Comparison of ENCODE assay signal across 1 cellular context in the genomic region with DNA sequence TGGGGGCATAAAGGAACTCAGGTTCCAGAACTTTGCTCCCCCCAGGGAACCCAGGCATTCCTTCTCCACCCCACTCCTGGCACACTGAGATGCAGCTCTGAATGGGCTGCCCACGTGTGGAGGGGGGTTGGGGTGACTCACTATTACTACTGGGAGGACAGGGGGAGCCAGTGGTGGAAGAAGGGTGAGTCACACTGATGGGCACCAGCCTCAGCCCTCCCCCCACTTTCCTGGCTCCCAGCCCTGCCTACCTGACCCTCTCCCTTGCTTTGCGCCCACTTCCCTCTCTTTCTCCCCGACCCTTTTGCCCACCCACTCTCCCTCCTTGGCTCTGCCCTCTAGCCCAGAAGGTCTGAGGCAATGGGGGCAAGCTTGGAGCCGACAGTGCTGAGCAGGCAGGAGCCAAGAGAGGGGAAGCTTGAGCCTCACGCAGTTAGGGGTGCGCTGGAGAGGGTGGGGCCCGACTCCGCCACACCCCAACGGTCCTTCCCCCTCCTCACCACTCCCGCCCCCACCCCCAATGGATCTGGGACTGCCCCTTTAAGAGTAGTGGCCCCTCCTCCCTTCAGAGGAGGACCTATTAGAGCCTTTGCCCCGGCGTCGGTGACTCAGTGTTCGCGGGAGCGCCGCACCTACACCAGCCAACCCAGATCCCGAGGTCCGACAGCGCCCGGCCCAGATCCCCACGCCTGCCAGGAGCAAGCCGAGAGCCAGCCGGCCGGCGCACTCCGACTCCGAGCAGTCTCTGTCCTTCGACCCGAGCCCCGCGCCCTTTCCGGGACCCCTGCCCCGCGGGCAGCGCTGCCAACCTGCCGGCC.
TF ChIP-seq lines count a peak whose summit lies in the region.

A gene (plus strand): TSS at position 611 of the 818 bp plus-strand sequence. CDS start 208 bp downstream, outside the sequence.

TF ChIP-seq in HepG2, 621 proteins besides CTCF, POLR2A, EP300 and RAD21 (continued from another document and continues in another):
- TF ChIP-seq, protein P1, sequence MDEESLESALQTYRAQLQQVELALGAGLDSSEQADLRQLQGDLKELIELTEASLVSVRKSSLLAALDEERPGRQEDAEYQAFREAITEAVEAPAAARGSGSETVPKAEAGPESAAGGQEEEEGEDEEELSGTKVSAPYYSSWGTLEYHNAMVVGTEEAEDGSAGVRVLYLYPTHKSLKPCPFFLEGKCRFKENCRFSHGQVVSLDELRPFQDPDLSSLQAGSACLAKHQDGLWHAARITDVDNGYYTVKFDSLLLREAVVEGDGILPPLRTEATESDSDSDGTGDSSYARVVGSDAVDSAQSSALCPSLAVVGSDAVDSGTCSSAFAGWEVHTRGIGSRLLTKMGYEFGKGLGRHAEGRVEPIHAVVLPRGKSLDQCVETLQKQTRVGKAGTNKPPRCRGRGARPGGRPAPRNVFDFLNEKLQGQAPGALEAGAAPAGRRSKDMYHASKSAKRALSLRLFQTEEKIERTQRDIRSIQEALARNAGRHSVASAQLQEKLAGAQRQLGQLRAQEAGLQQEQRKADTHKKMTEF (CRISPR knock-in tag; IDR thresholded peaks at IDR 0.05) = peak; percentile 45; the same call in 1 of the 2 replicates
- TF ChIP-seq HOXD1 (CRISPR knock-in tag; IDR thresholded peaks at IDR 0.05) (no peak), SIX4 (CRISPR knock-in tag; IDR thresholded peaks at IDR 0.05) (no peak), ZNF329 (CRISPR knock-in tag; IDR thresholded peaks at IDR 0.05; ENCODE audit: low read depth) (peak; percentile 80), ZNF550 (CRISPR knock-in tag; IDR thresholded peaks at IDR 0.05; ENCODE audit: borderline replicate concordance) (no peak), ZSCAN20 (CRISPR knock-in tag; IDR thresholded peaks at IDR 0.05; ENCODE audit: borderline replicate concordance) (no peak), POLR2G (IDR thresholded peaks at IDR 0.05; ENCODE audit: low read depth, low read length) (peak; percentile 95), MAZ (IDR thresholded peaks at IDR 0.05; ENCODE audit: borderline replicate concordance, low read depth, low read length) (no peak), MAZ (CRISPR knock-in tag; IDR thresholded peaks at IDR 0.05; ENCODE audit: low read depth) (peak; percentile 70; the same call in 1 of the 2 replicates), JUN (CRISPR knock-in tag; IDR thresholded peaks at IDR 0.05) (peak; percentile 68; the same call in 1 of the 2 replicates), SAFB2 (CRISPR knock-in tag; IDR thresholded peaks at IDR 0.05; ENCODE audit: borderline replicate concordance, low read depth) (peak; percentile 18; the same call in 1 of the 2 replicates), SOX6 (IDR thresholded peaks at IDR 0.05) (no peak), SOX6 (CRISPR knock-in tag; IDR thresholded peaks at IDR 0.05) (peak; percentile 38; the same call in 1 of the 2 replicates), THAP11 (CRISPR knock-in tag; IDR thresholded peaks at IDR 0.05) (peak; percentile 39), AKAP8 (CRISPR knock-in tag; IDR thresholded peaks at IDR 0.05) (no peak), ZNF607 (CRISPR knock-in tag; IDR thresholded peaks at IDR 0.05; ENCODE audit: borderline replicate concordance) (no peak), SMAD1 (CRISPR knock-in tag; IDR thresholded peaks at IDR 0.05; ENCODE audit: borderline replicate concordance, low read depth) (0 out of 2 replicates have a peak, but pooled peaks have one; percentile 59), MEF2D (CRISPR knock-in tag; IDR thresholded peaks at IDR 0.05) (no peak; the same call in 1 of the 2 replicates), ISL2 (CRISPR knock-in tag; IDR thresholded peaks at IDR 0.05) (no peak), BHLHE40 (IDR thresholded peaks at IDR 0.05; ENCODE audit: low read length) (no peak), ZNF891 (CRISPR knock-in tag; IDR thresholded peaks at IDR 0.05) (0 out of 2 replicates have a peak, but pooled peaks have one; percentile 50), AGO1 (IDR thresholded peaks at IDR 0.05; ENCODE audit: low read depth, low read length, poor library complexity, severe bottlenecking) (no peak), ZNF737 (CRISPR knock-in tag; IDR thresholded peaks at IDR 0.05; ENCODE audit: borderline replicate concordance) (no peak), ZNF781 (CRISPR knock-in tag; IDR thresholded peaks at IDR 0.05; ENCODE audit: borderline replicate concordance, not compliant biosample characterization) (no peak), JUND (CRISPR knock-in tag; IDR thresholded peaks at IDR 0.05) (peak; percentile 79), YEATS4 (CRISPR knock-in tag; IDR thresholded peaks at IDR 0.05; ENCODE audit: borderline replicate concordance) (no peak), CENPX (CRISPR knock-in tag; IDR thresholded peaks at IDR 0.05) (no peak), TCF7L2 (IDR thresholded peaks at IDR 0.05; ENCODE audit: low read depth, low read length) (no peak), ZNF709 (CRISPR knock-in tag; IDR thresholded peaks at IDR 0.05) (no peak), ZNF232 (CRISPR knock-in tag; IDR thresholded peaks at IDR 0.05; ENCODE audit: borderline replicate concordance) (0 out of 2 replicates have a peak, but pooled peaks have one; percentile 54), ZNF83 (CRISPR knock-in tag; IDR thresholded peaks at IDR 0.05; ENCODE audit: borderline replicate concordance) (no peak)
- TF ChIP-seq, protein P2, sequence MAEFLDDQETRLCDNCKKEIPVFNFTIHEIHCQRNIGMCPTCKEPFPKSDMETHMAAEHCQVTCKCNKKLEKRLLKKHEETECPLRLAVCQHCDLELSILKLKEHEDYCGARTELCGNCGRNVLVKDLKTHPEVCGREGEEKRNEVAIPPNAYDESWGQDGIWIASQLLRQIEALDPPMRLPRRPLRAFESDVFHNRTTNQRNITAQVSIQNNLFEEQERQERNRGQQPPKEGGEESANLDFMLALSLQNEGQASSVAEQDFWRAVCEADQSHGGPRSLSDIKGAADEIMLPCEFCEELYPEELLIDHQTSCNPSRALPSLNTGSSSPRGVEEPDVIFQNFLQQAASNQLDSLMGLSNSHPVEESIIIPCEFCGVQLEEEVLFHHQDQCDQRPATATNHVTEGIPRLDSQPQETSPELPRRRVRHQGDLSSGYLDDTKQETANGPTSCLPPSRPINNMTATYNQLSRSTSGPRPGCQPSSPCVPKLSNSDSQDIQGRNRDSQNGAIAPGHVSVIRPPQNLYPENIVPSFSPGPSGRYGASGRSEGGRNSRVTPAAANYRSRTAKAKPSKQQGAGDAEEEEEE (CRISPR knock-in tag; IDR thresholded peaks at IDR 0.05; ENCODE audit: borderline replicate concordance) = no peak
- TF ChIP-seq, protein P3, sequence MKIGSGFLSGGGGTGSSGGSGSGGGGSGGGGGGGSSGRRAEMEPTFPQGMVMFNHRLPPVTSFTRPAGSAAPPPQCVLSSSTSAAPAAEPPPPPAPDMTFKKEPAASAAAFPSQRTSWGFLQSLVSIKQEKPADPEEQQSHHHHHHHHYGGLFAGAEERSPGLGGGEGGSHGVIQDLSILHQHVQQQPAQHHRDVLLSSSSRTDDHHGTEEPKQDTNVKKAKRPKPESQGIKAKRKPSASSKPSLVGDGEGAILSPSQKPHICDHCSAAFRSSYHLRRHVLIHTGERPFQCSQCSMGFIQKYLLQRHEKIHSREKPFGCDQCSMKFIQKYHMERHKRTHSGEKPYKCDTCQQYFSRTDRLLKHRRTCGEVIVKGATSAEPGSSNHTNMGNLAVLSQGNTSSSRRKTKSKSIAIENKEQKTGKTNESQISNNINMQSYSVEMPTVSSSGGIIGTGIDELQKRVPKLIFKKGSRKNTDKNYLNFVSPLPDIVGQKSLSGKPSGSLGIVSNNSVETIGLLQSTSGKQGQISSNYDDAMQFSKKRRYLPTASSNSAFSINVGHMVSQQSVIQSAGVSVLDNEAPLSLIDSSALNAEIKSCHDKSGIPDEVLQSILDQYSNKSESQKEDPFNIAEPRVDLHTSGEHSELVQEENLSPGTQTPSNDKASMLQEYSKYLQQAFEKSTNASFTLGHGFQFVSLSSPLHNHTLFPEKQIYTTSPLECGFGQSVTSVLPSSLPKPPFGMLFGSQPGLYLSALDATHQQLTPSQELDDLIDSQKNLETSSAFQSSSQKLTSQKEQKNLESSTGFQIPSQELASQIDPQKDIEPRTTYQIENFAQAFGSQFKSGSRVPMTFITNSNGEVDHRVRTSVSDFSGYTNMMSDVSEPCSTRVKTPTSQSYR (CRISPR knock-in tag; IDR thresholded peaks at IDR 0.05; ENCODE audit: borderline replicate concordance) = peak; percentile 75
- TF ChIP-seq, protein P4, sequence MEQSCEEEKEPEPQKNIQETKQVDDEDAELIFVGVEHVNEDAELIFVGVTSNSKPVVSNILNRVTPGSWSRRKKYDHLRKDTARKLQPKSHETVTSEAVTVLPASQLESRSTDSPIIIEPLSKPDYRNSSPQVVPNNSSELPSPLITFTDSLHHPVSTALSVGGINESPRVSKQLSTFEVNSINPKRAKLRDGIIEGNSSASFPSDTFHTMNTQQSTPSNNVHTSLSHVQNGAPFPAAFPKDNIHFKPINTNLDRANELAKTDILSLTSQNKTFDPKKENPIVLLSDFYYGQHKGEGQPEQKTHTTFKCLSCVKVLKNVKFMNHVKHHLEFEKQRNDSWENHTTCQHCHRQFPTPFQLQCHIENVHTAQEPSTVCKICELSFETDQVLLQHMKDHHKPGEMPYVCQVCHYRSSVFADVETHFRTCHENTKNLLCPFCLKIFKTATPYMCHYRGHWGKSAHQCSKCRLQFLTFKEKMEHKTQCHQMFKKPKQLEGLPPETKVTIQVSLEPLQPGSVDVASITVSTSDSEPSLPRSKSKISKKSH (CRISPR knock-in tag; IDR thresholded peaks at IDR 0.05; ENCODE audit: borderline replicate concordance) = peak; percentile 49; the same call in 1 of the 2 replicates
- TF ChIP-seq, protein P5, sequence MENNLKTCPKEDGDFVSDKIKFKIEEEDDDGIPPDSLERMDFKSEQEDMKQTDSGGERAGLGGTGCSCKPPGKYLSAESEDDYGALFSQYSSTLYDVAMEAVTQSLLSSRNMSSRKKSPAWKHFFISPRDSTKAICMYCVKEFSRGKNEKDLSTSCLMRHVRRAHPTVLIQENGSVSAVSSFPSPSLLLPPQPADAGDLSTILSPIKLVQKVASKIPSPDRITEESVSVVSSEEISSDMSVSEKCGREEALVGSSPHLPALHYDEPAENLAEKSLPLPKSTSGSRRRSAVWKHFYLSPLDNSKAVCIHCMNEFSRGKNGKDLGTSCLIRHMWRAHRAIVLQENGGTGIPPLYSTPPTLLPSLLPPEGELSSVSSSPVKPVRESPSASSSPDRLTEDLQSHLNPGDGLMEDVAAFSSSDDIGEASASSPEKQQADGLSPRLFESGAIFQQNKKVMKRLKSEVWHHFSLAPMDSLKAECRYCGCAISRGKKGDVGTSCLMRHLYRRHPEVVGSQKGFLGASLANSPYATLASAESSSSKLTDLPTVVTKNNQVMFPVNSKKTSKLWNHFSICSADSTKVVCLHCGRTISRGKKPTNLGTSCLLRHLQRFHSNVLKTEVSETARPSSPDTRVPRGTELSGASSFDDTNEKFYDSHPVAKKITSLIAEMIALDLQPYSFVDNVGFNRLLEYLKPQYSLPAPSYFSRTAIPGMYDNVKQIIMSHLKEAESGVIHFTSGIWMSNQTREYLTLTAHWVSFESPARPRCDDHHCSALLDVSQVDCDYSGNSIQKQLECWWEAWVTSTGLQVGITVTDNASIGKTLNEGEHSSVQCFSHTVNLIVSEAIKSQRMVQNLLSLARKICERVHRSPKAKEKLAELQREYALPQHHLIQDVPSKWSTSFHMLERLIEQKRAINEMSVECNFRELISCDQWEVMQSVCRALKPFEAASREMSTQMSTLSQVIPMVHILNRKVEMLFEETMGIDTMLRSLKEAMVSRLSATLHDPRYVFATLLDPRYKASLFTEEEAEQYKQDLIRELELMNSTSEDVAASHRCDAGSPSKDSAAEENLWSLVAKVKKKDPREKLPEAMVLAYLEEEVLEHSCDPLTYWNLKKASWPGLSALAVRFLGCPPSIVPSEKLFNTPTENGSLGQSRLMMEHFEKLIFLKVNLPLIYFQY (CRISPR knock-in tag; IDR thresholded peaks at IDR 0.05; ENCODE audit: borderline replicate concordance) = peak; percentile 25; the same call in 1 of the 2 replicates
- TF ChIP-seq, protein P6, sequence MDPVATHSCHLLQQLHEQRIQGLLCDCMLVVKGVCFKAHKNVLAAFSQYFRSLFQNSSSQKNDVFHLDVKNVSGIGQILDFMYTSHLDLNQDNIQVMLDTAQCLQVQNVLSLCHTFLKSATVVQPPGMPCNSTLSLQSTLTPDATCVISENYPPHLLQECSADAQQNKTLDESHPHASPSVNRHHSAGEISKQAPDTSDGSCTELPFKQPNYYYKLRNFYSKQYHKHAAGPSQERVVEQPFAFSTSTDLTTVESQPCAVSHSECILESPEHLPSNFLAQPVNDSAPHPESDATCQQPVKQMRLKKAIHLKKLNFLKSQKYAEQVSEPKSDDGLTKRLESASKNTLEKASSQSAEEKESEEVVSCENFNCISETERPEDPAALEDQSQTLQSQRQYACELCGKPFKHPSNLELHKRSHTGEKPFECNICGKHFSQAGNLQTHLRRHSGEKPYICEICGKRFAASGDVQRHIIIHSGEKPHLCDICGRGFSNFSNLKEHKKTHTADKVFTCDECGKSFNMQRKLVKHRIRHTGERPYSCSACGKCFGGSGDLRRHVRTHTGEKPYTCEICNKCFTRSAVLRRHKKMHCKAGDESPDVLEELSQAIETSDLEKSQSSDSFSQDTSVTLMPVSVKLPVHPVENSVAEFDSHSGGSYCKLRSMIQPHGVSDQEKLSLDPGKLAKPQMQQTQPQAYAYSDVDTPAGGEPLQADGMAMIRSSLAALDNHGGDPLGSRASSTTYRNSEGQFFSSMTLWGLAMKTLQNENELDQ (CRISPR knock-in tag; IDR thresholded peaks at IDR 0.05; ENCODE audit: borderline replicate concordance) = no peak
- TF ChIP-seq, protein P7, sequence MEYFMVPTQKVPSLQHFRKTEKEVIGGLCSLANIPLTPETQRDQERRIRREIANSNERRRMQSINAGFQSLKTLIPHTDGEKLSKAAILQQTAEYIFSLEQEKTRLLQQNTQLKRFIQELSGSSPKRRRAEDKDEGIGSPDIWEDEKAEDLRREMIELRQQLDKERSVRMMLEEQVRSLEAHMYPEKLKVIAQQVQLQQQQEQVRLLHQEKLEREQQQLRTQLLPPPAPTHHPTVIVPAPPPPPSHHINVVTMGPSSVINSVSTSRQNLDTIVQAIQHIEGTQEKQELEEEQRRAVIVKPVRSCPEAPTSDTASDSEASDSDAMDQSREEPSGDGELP (IDR thresholded peaks at IDR 0.05; ENCODE audit: borderline replicate concordance, low read depth) = no peak
- TF ChIP-seq, protein P8, sequence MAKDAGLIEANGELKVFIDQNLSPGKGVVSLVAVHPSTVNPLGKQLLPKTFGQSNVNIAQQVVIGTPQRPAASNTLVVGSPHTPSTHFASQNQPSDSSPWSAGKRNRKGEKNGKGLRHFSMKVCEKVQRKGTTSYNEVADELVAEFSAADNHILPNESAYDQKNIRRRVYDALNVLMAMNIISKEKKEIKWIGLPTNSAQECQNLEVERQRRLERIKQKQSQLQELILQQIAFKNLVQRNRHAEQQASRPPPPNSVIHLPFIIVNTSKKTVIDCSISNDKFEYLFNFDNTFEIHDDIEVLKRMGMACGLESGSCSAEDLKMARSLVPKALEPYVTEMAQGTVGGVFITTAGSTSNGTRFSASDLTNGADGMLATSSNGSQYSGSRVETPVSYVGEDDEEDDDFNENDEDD (CRISPR knock-in tag; IDR thresholded peaks at IDR 0.05; ENCODE audit: borderline replicate concordance) = peak; percentile 46; the same call in 1 of the 2 replicates
- TF ChIP-seq, protein P9, sequence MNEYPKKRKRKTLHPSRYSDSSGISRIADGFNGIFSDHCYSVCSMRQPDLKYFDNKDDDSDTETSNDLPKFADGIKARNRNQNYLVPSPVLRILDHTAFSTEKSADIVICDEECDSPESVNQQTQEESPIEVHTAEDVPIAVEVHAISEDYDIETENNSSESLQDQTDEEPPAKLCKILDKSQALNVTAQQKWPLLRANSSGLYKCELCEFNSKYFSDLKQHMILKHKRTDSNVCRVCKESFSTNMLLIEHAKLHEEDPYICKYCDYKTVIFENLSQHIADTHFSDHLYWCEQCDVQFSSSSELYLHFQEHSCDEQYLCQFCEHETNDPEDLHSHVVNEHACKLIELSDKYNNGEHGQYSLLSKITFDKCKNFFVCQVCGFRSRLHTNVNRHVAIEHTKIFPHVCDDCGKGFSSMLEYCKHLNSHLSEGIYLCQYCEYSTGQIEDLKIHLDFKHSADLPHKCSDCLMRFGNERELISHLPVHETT (CRISPR knock-in tag; conservative IDR thresholded peaks at IDR 0.05) = peak; percentile 28; the same call in 1 of the 2 replicates
